Comparison of ENCODE assay signal across 1 cellular context in genomic region chr16:87778830-87779579, GRCh38.
TF ChIP-seq lines count a peak whose summit lies in the region.

No MANE protein-coding gene starts in this region.

TF ChIP-seq in K562, 482 proteins besides CTCF, POLR2A, EP300 and RAD21 (continued from another document):
- TF ChIP-seq DIDO1 (tag; IDR thresholded peaks at IDR 0.05; ENCODE audit: low read depth): peak; percentile 54; the same call in 1 of the 2 replicates
- 0 out of 2 replicates have a peak, but pooled peaks have one; percentile 32 for TF ChIP-seq DPF2 (IDR thresholded peaks at IDR 0.05)
- TF ChIP-seq RHOXF2B (CRISPR knock-in tag; conservative IDR thresholded peaks at IDR 0.05): peak; percentile 83; the same call in 1 of the 2 replicates
- TF ChIP-seq HDGF (IDR thresholded peaks at IDR 0.05): peak; percentile 46; the same call in 1 of the 2 replicates
- peak; percentile 35; the same call in 1 of the 2 replicates for TF ChIP-seq ELF1 (tag; IDR thresholded peaks at IDR 0.05)
- TF ChIP-seq ZNF511 (CRISPR knock-in tag; IDR thresholded peaks at IDR 0.05): 0 out of 2 replicates have a peak, but pooled peaks have one; percentile 55
- TF ChIP-seq MCM3 (IDR thresholded peaks at IDR 0.05): no peak
- TF ChIP-seq CXXC5 (CRISPR knock-in tag; IDR thresholded peaks at IDR 0.05): peak; percentile 97
- peak; percentile 28; the same call in 1 of the 2 replicates for TF ChIP-seq NFIC (IDR thresholded peaks at IDR 0.05)
- peak; percentile 99 for TF ChIP-seq ZNF592 (IDR thresholded peaks at IDR 0.05)
- TF ChIP-seq FOXJ2 (tag; IDR thresholded peaks at IDR 0.05): peak; percentile 80
- TF ChIP-seq HINFP (tag; conservative IDR thresholded peaks at IDR 0.05; ENCODE audit: low read depth): peak; percentile 50; the same call in 1 of the 2 replicates
- TF ChIP-seq MNT (conservative IDR thresholded peaks at IDR 0.05): peak in 1 of 2 experiments; percentile 54; a peak in 1 of 4 replicates
- peak; percentile 83 for TF ChIP-seq EHMT2 (IDR thresholded peaks at IDR 0.05)
- TF ChIP-seq MEF2A (IDR thresholded peaks at IDR 0.05; ENCODE audit: control insufficient read depth, low read depth, low read length): no peak
- peak; percentile 96; the same call in 1 of the 2 replicates for TF ChIP-seq ESRRA (IDR thresholded peaks at IDR 0.05; ENCODE audit: borderline replicate concordance, low read depth)
- TF ChIP-seq KAT8 (IDR thresholded peaks at IDR 0.05; ENCODE audit: low read depth): no peak
- no peak for TF ChIP-seq COPS2 (conservative IDR thresholded peaks at IDR 0.05)
- peak; percentile 77 for TF ChIP-seq TCFL5 (CRISPR knock-in tag; conservative IDR thresholded peaks at IDR 0.05)
- TF ChIP-seq NFRKB (IDR thresholded peaks at IDR 0.05; ENCODE audit: low read depth): peak; percentile 98
